31 cellular contexts compared by ENCODE assay signal in the genomic region with DNA sequence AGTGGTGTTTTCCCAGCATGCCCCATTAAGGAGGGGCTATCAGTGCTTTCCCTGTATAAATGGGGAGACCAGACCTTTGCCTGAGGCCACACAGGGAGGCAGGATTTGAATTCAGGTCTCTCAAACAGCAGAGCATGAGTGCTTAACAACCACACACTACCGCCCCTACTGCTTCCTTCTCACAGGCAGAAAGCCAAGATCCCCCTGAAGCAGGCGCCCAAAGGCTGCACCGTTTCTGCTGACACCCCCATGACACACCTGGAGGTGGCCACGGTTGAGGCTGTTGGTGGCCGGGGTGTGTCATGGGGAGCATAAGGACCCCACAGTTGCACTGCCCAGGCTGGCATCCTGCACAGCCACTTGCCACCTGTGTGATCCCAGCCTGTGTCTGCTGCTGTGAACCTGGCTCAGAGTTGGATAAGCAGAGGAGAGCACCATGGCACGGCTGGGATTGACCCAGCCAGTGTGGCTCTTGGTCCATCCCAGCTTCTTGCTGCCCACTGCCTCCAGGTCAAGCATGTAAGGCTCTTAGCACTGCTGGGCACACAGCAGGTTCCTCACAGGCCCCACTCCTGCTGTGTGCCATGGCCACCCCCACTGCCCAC. TPM values are rescaled to one million over a fixed set of nuclear protein-coding genes. Genes with fewer than 3 reads are reported as not detected.
"Had no signal": no experiment of that assay in that cellular context is flagged by ENCODE, and none has a peak within 500 bp of the region (broad histone marks: within the 10 kb centered on the region; RNA-seq: fewer than 3 reads in every experiment).

No MANE protein-coding gene starts in this region.

- ATAC-seq: activated CD4-positive, alpha-beta T cell treated with anti-CD3 and anti-CD28 coated beads for 36 hours; activated T-cell treated with anti-CD3 and anti-CD28 coated beads, Interleukin-2, amount 50 U/mL, for 4 hours; heart right ventricle; left lung; stimulated activated naive CD8-positive, alpha-beta T cell treated with anti-CD3 and anti-CD28 coated beads, Interleukin-15, amount 100 ng/mL, for 72 hours had no signal

- FAIRE-seq: bronchial epithelial cell, endometrium, keratinocyte had no signal

- H3K4me1 ChIP-seq: left lung, tibial nerve, uterus had no signal

- H3K27me3 ChIP-seq: uterus had no signal

- H3K9me3 ChIP-seq: left lung, suprapubic skin, uterus had no signal

- H3K4me1 Mint-ChIP-seq: activated CD4-positive, alpha-beta T cell treated with anti-CD3 and anti-CD28 coated beads for 36 hours; stimulated activated naive CD8-positive, alpha-beta T cell treated with anti-CD3 and anti-CD28 coated beads, Interleukin-15, amount 100 ng/mL, for 72 hours had no signal

- H3K36me3 Mint-ChIP-seq: activated naive CD8-positive, alpha-beta T cell had no signal

- H3K4me3 Mint-ChIP-seq: activated B cell treated with CpG ODN at 0.5 μM for 24 hours; activated CD4-positive, alpha-beta T cell treated with anti-CD3 and anti-CD28 coated beads for 36 hours; activated naive CD8-positive, alpha-beta T cell; activated T-cell treated with anti-CD3 and anti-CD28 coated beads, Interleukin-2, amount 50 U/mL, for 4 hours; memory B cell; naive B cell; stimulated activated naive CD8-positive, alpha-beta T cell treated with anti-CD3 and anti-CD28 coated beads, Interleukin-15, amount 100 ng/mL, for 72 hours had no signal

- DNase-seq: activated B cell treated with CpG ODN at 0.5 μM for 24 hours; activated CD4-positive, alpha-beta T cell treated with anti-CD3 and anti-CD28 coated beads for 36 hours; activated CD4-positive, alpha-beta T cell treated with anti-CD3 and anti-CD28 coated beads, Interleukin-2, amount 50 U/mL, for 4 hours; activated CD8-positive, alpha-beta memory T cell treated with anti-CD3 and anti-CD28 coated beads, Interleukin-2, amount 50 U/mL, for 48 hours; activated naive CD4-positive, alpha-beta T cell; activated T-cell treated with anti-CD3 and anti-CD28 coated beads, Interleukin-2, amount 50 U/mL, for 4 hours; amniotic stem cell; cortex of kidney; effector CD4-positive, alpha-beta T cell; heart right ventricle; naive B cell; occipital lobe; stimulated activated CD4-positive, alpha-beta T cell treated with anti-CD3 and anti-CD28 coated beads, Interleukin-4, amount 100 ng/mL, for 4 hours; stimulated activated naive CD8-positive, alpha-beta T cell treated with anti-CD3 and anti-CD28 coated beads, Interleukin-15, amount 100 ng/mL, for 72 hours; T1000; uterus had no signal

- H3K4me3 ChIP-seq: heart right ventricle, left lung, suprapubic skin, tibial nerve, uterus had no signal

- H3K27ac Mint-ChIP-seq: activated B cell treated with CpG ODN at 0.5 μM for 24 hours; activated CD4-positive, alpha-beta T cell treated with anti-CD3 and anti-CD28 coated beads for 36 hours; activated naive CD8-positive, alpha-beta T cell; activated T-helper 2 cell treated with anti-CD3 and anti-CD28 coated beads, Interferon-gamma antibody, Interleukin-2, Interleukin-4, amounts not matched to agents 10 μg/mL and 5 μg/mL and 100 μg/mL, durations not matched to agents 14 hours and 24 hours and 36 hours; memory B cell had no signal

- H3K9me3 Mint-ChIP-seq: activated T-cell treated with anti-CD3 and anti-CD28 coated beads, Interleukin-2, amount 50 U/mL, for 4 hours; activated T-helper 2 cell treated with anti-CD3 and anti-CD28 coated beads, Interferon-gamma antibody, Interleukin-2, Interleukin-4, amounts not matched to agents 10 μg/mL and 5 μg/mL and 100 μg/mL, durations not matched to agents 14 hours and 24 hours and 36 hours; memory B cell; stimulated activated naive CD8-positive, alpha-beta T cell treated with anti-CD3 and anti-CD28 coated beads, Interleukin-15, amount 100 ng/mL, for 72 hours had no signal

- H3K27ac ChIP-seq: heart right ventricle, left lung, suprapubic skin, uterus had no signal

- H3K36me3 ChIP-seq: heart right ventricle, left lung, suprapubic skin, tibial nerve, uterus had no signal

RNA-seq across cellular contexts. Expression of gene PCK1, which starts 28.3 kb away (rescaled TPM):
- total RNA-seq: activated B cell treated with CpG ODN at 0.5 μM for 24 hours; activated CD4-positive, alpha-beta T cell treated with anti-CD3 and anti-CD28 coated beads for 36 hours; activated CD8-positive, alpha-beta memory T cell treated with anti-CD3 and anti-CD28 coated beads for 36 hours; activated T-helper 2 cell treated with anti-CD3 and anti-CD28 coated beads, Interferon-gamma antibody, Interleukin-2, Interleukin-4, amounts not matched to agents 10 μg/mL and 5 μg/mL and 100 μg/mL, durations not matched to agents 14 hours and 24 hours and 36 hours; bronchial epithelial cell; epithelial cell of proximal tubule; fibroblast of villous mesenchyme; left lung; T-helper 1 cell treated with Interleukin-12 subunit alpha and Interleukin-12 subunit beta and Interleukin-4 antibody, amounts not matched to agents 30 ng/mL and 1 ng/mL, for 36 hours had no signal
- polyA plus RNA-seq: keratinocyte had no signal

RNA-seq across cellular contexts. Expression of gene ZBP1, which starts 31.0 kb away (rescaled TPM):
- total RNA-seq: bronchial epithelial cell, epithelial cell of proximal tubule, fibroblast of villous mesenchyme, occipital lobe, renal cortical epithelial cell had no signal
- polyA plus RNA-seq: neural cell had no signal
